9 cellular contexts compared by ENCODE assay signal in the genomic region with DNA sequence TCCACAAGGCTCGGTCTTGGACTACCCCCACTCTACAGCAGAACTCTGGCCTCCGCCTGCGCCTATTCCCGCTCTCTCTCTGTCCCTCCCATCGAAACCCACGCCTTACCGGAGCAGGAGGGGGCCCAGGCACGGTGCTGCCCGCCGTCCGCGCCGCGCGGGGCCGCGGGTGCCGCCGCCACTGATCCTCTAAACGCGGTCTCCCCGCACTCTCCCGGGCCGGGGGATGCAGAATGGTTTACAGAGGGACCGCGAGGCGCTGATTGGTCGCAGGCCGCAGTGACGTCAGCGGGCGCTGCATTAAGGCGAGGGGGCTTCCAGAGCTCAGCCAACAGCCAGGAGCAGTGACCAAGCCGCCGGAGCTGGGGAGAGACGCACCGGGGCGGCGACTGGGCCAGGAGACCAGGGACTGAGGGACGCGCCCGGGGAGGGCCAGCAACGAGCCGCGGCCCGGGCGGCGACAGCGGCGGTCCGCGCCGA. TPM values are rescaled to one million over a fixed set of nuclear protein-coding genes. Genes with fewer than 3 reads are reported as not detected.
A peak's percentile ranks its signal among the peaks of the same experiment; 100 is the strongest.
DNase-seq lines count a peak whose midpoint lies in the region; ATAC-seq and TF ChIP-seq lines count a peak whose summit lies in the region.
"Had no signal": no experiment of that assay in that cellular context is flagged by ENCODE, and none has a peak within 500 bp of the region (broad histone marks: within the 10 kb centered on the region; RNA-seq: fewer than 3 reads in every experiment).

No MANE protein-coding gene starts in this region.

- H3K36me3 Mint-ChIP-seq in activated naive CD4-positive, alpha-beta T cell treated with anti-CD3 and anti-CD28 coated beads, Interleukin-2, amount 10 ng/mL, durations not matched to agents 7 days and 5 days, result peaks cover 2% of the 10 kb centered on the region
- no peaks in the 10 kb centered on the region for H3K36me3 Mint-ChIP-seq in glutamatergic neuron (ENCODE audit: unreplicated experiment)

- intact Hi-C loops in Panc1 (cut with micrococcal nuclease; ENCODE audit: unreplicated experiment), result no loop called here

- H3K27ac Mint-ChIP-seq in activated naive CD4-positive, alpha-beta T cell treated with anti-CD3 and anti-CD28 coated beads, Interleukin-2, amount 10 ng/mL, durations not matched to agents 7 days and 5 days, result peak overlapping the region; percentile 75
- H3K27ac Mint-ChIP-seq in glutamatergic neuron (ENCODE audit: unreplicated experiment), result no peak overlapping the region
- H3K27ac Mint-ChIP-seq in stimulated activated naive CD8-positive, alpha-beta T cell treated with anti-CD3 and anti-CD28 coated beads, Interleukin-15, amount 100 ng/mL, for 72 hours, result no peak overlapping the region

- CTCF ChIA-PET in activated naive CD4-positive, alpha-beta T cell treated with anti-CD3 and anti-CD28 coated beads, Interleukin-2, amount 10 ng/mL, durations not matched to agents 7 days and 5 days (lab: Charles Lee), result interaction anchor here (1.0 kb wide), 1 partner anchor 312 kb away, joined by 3 read pairs; no protein-coding TSS in a partner anchor
- CTCF ChIA-PET in Panc1 (lab: Charles Lee), result interaction anchor here (0.6 kb wide), 1 partner anchor 335 kb away, joined by 3 read pairs; a partner anchor contains a TSS

- DNase-seq in activated naive CD4-positive, alpha-beta T cell treated with anti-CD3 and anti-CD28 coated beads, Interleukin-2, amount 10 ng/mL, durations not matched to agents 7 days and 5 days, result no peak
- DNase-seq in activated naive CD4-positive, alpha-beta T cell treated with Interleukin-2 at 50 U/mL for 16 hours, result no peak
- DNase-seq in Panc1 (ENCODE audit: low read depth, low spot score) (no peak), glutamatergic neuron (peak; percentile 83), amniotic stem cell (lab: John Stamatoyannopoulos, UW) (no peak), NOMO-1 (lab: John Stamatoyannopoulos, UW; ENCODE audit: unreplicated experiment in 2 of 2) (no peak)
- DNase-seq in stimulated activated naive CD8-positive, alpha-beta T cell treated with anti-CD3 and anti-CD28 coated beads, Interleukin-15, amount 100 ng/mL, for 72 hours, result no peak

- H3K27ac ChIP-seq in Panc1 (ENCODE audit: low read length), result peak overlapping the region; percentile 84
- H3K27ac ChIP-seq: skin epidermis had no signal

- peaks cover 63% of the 10 kb centered on the region for H3K4me1 Mint-ChIP-seq in activated naive CD4-positive, alpha-beta T cell treated with anti-CD3 and anti-CD28 coated beads, Interleukin-2, amount 10 ng/mL, durations not matched to agents 7 days and 5 days
- H3K4me1 Mint-ChIP-seq in glutamatergic neuron (ENCODE audit: low read depth, unreplicated experiment), result peaks cover 26% of the 10 kb centered on the region
- H3K4me1 Mint-ChIP-seq in stimulated activated naive CD8-positive, alpha-beta T cell treated with anti-CD3 and anti-CD28 coated beads, Interleukin-15, amount 100 ng/mL, for 72 hours, result peaks cover 98% of the 10 kb centered on the region

- no TSS peak for BruUV-seq in Panc1 (replicated peaks; lab: Mats Ljungman, UMichigan)

- no peaks in the 10 kb centered on the region for H3K9me3 ChIP-seq in Panc1 (ENCODE audit: control insufficient read depth, insufficient read depth, low read depth, low read length)

- TF ChIP-seq CTCF in Panc1 (IDR thresholded peaks at IDR 0.05) (no peak), glutamatergic neuron (IDR thresholded peaks at IDR 0.05; ENCODE audit: partially characterized antibody, unreplicated experiment) (no peak)

- in situ Hi-C loops in Panc1 (cut with HindIII; ENCODE audit: low pct_unique_long_range_greater_than_20kb, low sequenced_read_pairs), result no loop called here

- peaks cover 4% of the 10 kb centered on the region; the same call in 1 of the 2 replicates for H3K4me1 ChIP-seq in Panc1 (ENCODE audit: control insufficient read depth, insufficient read depth, low read length)

- ATAC-seq in Panc1 (peak; percentile 61), HG02763 (IDR thresholded peaks at IDR 0.05; ENCODE audit: unreplicated experiment) (no peak)
- ATAC-seq in stimulated activated naive CD8-positive, alpha-beta T cell treated with anti-CD3 and anti-CD28 coated beads, Interleukin-15, amount 100 ng/mL, for 72 hours, result no peak

- no peaks in the 10 kb centered on the region for H3K27me3 ChIP-seq in Panc1 (ENCODE audit: control insufficient read depth, insufficient read depth, low read length)

- H3K4me3 ChIP-seq in Panc1 (ENCODE audit: low read depth in 2 of 2, low read length in 2 of 2), result peak overlapping the region; percentile 64 to 84

- H3K9me3 Mint-ChIP-seq in activated naive CD4-positive, alpha-beta T cell treated with anti-CD3 and anti-CD28 coated beads, Interleukin-2, amount 10 ng/mL, durations not matched to agents 7 days and 5 days, result no peaks in the 10 kb centered on the region
- peaks cover 30% of the 10 kb centered on the region for H3K9me3 Mint-ChIP-seq in glutamatergic neuron (ENCODE audit: unreplicated experiment)
- no peaks in the 10 kb centered on the region for H3K9me3 Mint-ChIP-seq in stimulated activated naive CD8-positive, alpha-beta T cell treated with anti-CD3 and anti-CD28 coated beads, Interleukin-15, amount 100 ng/mL, for 72 hours

- no peaks in the 10 kb centered on the region for H3K36me3 ChIP-seq in Panc1 (ENCODE audit: control insufficient read depth, insufficient read depth, low read length)

- POLR2A ChIA-PET in Panc1 (lab: Charles Lee), result no interaction called here

- peak overlapping the region; percentile 37 for H3K4me3 Mint-ChIP-seq in activated naive CD4-positive, alpha-beta T cell treated with anti-CD3 and anti-CD28 coated beads, Interleukin-2, amount 10 ng/mL, durations not matched to agents 7 days and 5 days
- peak overlapping the region; percentile 84 for H3K4me3 Mint-ChIP-seq in glutamatergic neuron (ENCODE audit: unreplicated experiment)
- H3K4me3 Mint-ChIP-seq in stimulated activated naive CD8-positive, alpha-beta T cell treated with anti-CD3 and anti-CD28 coated beads, Interleukin-15, amount 100 ng/mL, for 72 hours, result peak overlapping the region; percentile 82 to 88

- peaks cover 100% of the 10 kb centered on the region for H3K27me3 Mint-ChIP-seq in activated naive CD4-positive, alpha-beta T cell treated with anti-CD3 and anti-CD28 coated beads, Interleukin-2, amount 10 ng/mL, durations not matched to agents 7 days and 5 days
- peaks cover 54% of the 10 kb centered on the region for H3K27me3 Mint-ChIP-seq in glutamatergic neuron (ENCODE audit: unreplicated experiment)
- peaks cover 100% of the 10 kb centered on the region for H3K27me3 Mint-ChIP-seq in stimulated activated naive CD8-positive, alpha-beta T cell treated with anti-CD3 and anti-CD28 coated beads, Interleukin-15, amount 100 ng/mL, for 72 hours

RNA-seq across cellular contexts. Expression of a gene that starts 0.8 kb away (rescaled TPM):
- total RNA-seq in Panc1 (2021; ENCODE audit: unreplicated experiment) (8.6 TPM), glutamatergic neuron (ENCODE audit: unreplicated experiment) (2.6 TPM)
- 4.4 TPM for polyA plus RNA-seq in Panc1 (2012; ENCODE audit: insufficient read length)

RNA-seq across cellular contexts. Expression of a gene that starts 12.3 kb away (rescaled TPM):
- total RNA-seq in Panc1 (2021; ENCODE audit: unreplicated experiment) (58.1 TPM), glutamatergic neuron (ENCODE audit: unreplicated experiment) (22.5 TPM)
- polyA plus RNA-seq in Panc1 (2012; ENCODE audit: insufficient read length), result 63.6 TPM
